ENCODE assay signal across 14 cellular contexts in the genomic region with DNA sequence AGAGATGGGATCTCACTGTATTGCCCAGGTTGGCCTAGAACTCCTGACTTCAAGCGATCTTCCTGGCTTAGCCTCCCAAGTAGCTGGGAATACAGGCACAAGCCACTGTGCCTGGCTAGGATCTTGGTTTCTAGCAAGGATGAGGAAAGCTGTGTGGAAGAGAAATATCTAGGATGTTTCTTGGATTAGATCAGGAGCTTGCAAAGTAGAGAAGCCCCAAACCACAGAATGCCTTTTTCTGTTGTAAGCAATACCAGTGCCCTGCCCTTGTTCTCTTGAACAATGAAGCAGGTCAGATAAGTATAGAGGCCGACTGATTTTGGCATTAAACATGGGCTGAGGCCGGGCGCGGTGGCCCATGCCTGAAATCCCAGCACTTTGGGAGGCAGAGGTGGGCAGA. TPM values are rescaled to one million over a fixed set of nuclear protein-coding genes. Genes with fewer than 3 reads are reported as not detected.
DNase-seq lines count a peak whose midpoint lies in the region; ATAC-seq and TF ChIP-seq lines count a peak whose summit lies in the region.
"Had no signal": no experiment of that assay in that cellular context is flagged by ENCODE, and none has a peak within 500 bp of the region (broad histone marks: within the 10 kb centered on the region; RNA-seq: fewer than 3 reads in every experiment).

No MANE protein-coding gene starts in this region.

- TF ChIP-seq CTCF in AG09309 (IDR thresholded peaks at IDR 0.05; ENCODE audit: control insufficient read depth, insufficient read depth, low read depth, low read length, missing control alignments) (no peak), IMR-90 (conservative IDR thresholded peaks at IDR 0.05; ENCODE audit: low read depth, low read length) (no peak), cardiac fibroblast (IDR thresholded peaks at IDR 0.05; ENCODE audit: low read depth, low read length) (no peak), colonic mucosa (IDR thresholded peaks at IDR 0.05) (no peak)

- H4K91ac ChIP-seq in IMR-90 (ENCODE audit: insufficient read depth, low read depth, low read length) (peak overlapping the region; percentile 20; the same call in 1 of the 2 replicates), mesenchymal stem cell (ENCODE audit: low read length) (no peak overlapping the region)

- intact Hi-C loops in IMR-90 (cut with micrococcal nuclease) (no loop called here), colonic mucosa (cut with DNase I) (no loop called here)

- H3K4me3 ChIP-seq in AG09309 (ENCODE audit: control insufficient read depth, low read depth, low read length) = no peak overlapping the region
- no peak overlapping the region for H3K4me3 ChIP-seq in IMR-90 (ENCODE audit: insufficient read depth, low read depth, low read length)
- H3K4me3 ChIP-seq in cardiac fibroblast (replicated peaks in 1 of 2; ENCODE audit: low read depth in 2 of 2, low read length in 2 of 2) = no peak overlapping the region
- no peak overlapping the region for H3K4me3 ChIP-seq in mesenchymal stem cell (ENCODE audit: insufficient read depth in 1 of 2, low read depth in 1 of 2, low read length in 2 of 2)
- no peak overlapping the region for H3K4me3 ChIP-seq in colonic mucosa
- H3K4me3 ChIP-seq: cardiac muscle cell had no signal

- peak overlapping the region; percentile 47; the same call in 1 of the 2 replicates for H2BK20ac ChIP-seq in IMR-90 (ENCODE audit: low read depth, low read length)

- H3K4me2 ChIP-seq in IMR-90 (ENCODE audit: low read depth, low read length) (no peak overlapping the region), mesenchymal stem cell (ENCODE audit: low read length, poor library complexity, severe bottlenecking) (no peak overlapping the region)

- peak overlapping the region in 1 of 2 experiments; percentile 66; a peak in 2 of 4 replicates for H4K8ac ChIP-seq in IMR-90 (ENCODE audit: low read depth in 2 of 2, low read length in 2 of 2)
- H4K8ac ChIP-seq in mesenchymal stem cell (ENCODE audit: low read length) = no peak overlapping the region

- no peak for TF ChIP-seq RAD21 in IMR-90 (IDR thresholded peaks at IDR 0.05; ENCODE audit: low read length)

- H3K27ac ChIP-seq in IMR-90 (ENCODE audit: insufficient read depth, low read length) = peak overlapping the region; percentile 60; the same call in 1 of the 2 replicates
- H3K27ac ChIP-seq in mesenchymal stem cell (ENCODE audit: low read length, poor library complexity, severe bottlenecking) = peak overlapping the region; percentile 69
- H3K27ac ChIP-seq in colonic mucosa = no peak overlapping the region
- H3K27ac ChIP-seq: cardiac muscle cell had no signal

- dilution Hi-C loops in IMR-90 (cut with HindIII; ENCODE audit: low sequenced_read_pairs, unreplicated experiment) = no loop called here

- no peaks in the 10 kb centered on the region; the same call in 1 of the 2 replicates for H3K9me1 ChIP-seq in IMR-90 (ENCODE audit: insufficient read depth, low read length)

- no CpG with 5 or more reads among the region's 5 CpGs for WGBS in IMR-90 (ENCODE audit: extremely low coverage in 2 of 2, insufficient read length in 1 of 2), 2 experiments
- 78% methylated on average over 5 of the region's 5 CpGs for WGBS in mesenchymal stem cell

- H3K56ac ChIP-seq in IMR-90 (ENCODE audit: extremely low read depth, insufficient read depth, low read length) = no peak overlapping the region

- H3K14ac ChIP-seq in IMR-90 (replicated peaks; ENCODE audit: low read depth, low read length) (no peak overlapping the region), mesenchymal stem cell (ENCODE audit: low read length in 2 of 2) (no peak overlapping the region)

- no peaks in the 10 kb centered on the region for H3K27me3 ChIP-seq in IMR-90 (ENCODE audit: control insufficient read depth, insufficient read depth, low read length)
- H3K27me3 ChIP-seq in mesenchymal stem cell (ENCODE audit: control insufficient read depth in 1 of 2, insufficient read depth in 1 of 2, low read length in 2 of 2) = no peaks in the 10 kb centered on the region
- H3K27me3 ChIP-seq in colonic mucosa = no peaks in the 10 kb centered on the region
- H3K27me3 ChIP-seq: cardiac muscle cell had no signal

- CTCF ChIA-PET in IMR-90 (lab: Yijun Ruan, JAX) = no interaction called here

- H3K4me1 ChIP-seq in IMR-90 (ENCODE audit: control insufficient read depth, insufficient read depth, low read length) (no peaks in the 10 kb centered on the region), mesenchymal stem cell (ENCODE audit: control insufficient read depth, insufficient read depth, low read depth, low read length) (peaks cover 4% of the 10 kb centered on the region), colonic mucosa (no peaks in the 10 kb centered on the region)

- H4K20me1 ChIP-seq in IMR-90 (ENCODE audit: insufficient read depth, low read length) = no peaks in the 10 kb centered on the region

- H3K4ac ChIP-seq in IMR-90 (ENCODE audit: low read depth, low read length) (peak overlapping the region; percentile 41), mesenchymal stem cell (ENCODE audit: low read depth in 1 of 2, low read length in 2 of 2) (no peak overlapping the region)

- TF ChIP-seq POLR2A in IMR-90 (IDR thresholded peaks at IDR 0.05; ENCODE audit: low read depth, low read length) = no peak

- peak; percentile 91 for DNase-seq in AG09309 (ENCODE audit: low read depth)
- DNase-seq in IMR-90 = peak; percentile 93
- peak; percentile 90 to 91 for DNase-seq in cardiac fibroblast (ENCODE audit: low read depth in 2 of 2)
- DNase-seq in mesenchymal stem cell = peak; percentile 86
- DNase-seq in colonic mucosa = no peak
- DNase-seq: activated CD4-positive, alpha-beta T cell treated with anti-CD3 and anti-CD28 coated beads for 1 hour; C1 segment of cervical spinal cord; NCI-H1105 treated with DMSO at 0.1 percent for 48 hours; NCI-H748 treated with DMSO at 0.1 percent for 48 hours had no signal

- H3K9me3 ChIP-seq in IMR-90 (ENCODE audit: control insufficient read depth, insufficient read depth, low read length) = no peaks in the 10 kb centered on the region
- no peaks in the 10 kb centered on the region for H3K9me3 ChIP-seq in mesenchymal stem cell (ENCODE audit: control insufficient read depth, low read length)
- no peaks in the 10 kb centered on the region for H3K9me3 ChIP-seq in colonic mucosa

- H2BK12ac ChIP-seq in mesenchymal stem cell (ENCODE audit: low read length in 2 of 2) = no peak overlapping the region

- H2AFZ ChIP-seq in IMR-90 (replicated peaks; ENCODE audit: low read length, poor library complexity) (peak overlapping the region; percentile 51), mesenchymal stem cell (ENCODE audit: low read depth, low read length) (no peak overlapping the region)

- peak overlapping the region; percentile 52 for H2AK9ac ChIP-seq in IMR-90 (replicated peaks; ENCODE audit: low read depth, low read length, poor library complexity)

- POLR2A ChIA-PET in IMR-90 (lab: Charles Lee; ENCODE audit: unreplicated experiment) = interaction anchor here (0.6 kb wide), 1 partner anchor 30 kb away, joined by 5 read pairs; no protein-coding TSS in a partner anchor

- H3K23ac ChIP-seq in IMR-90 (ENCODE audit: low read depth, low read length) (no peak overlapping the region), mesenchymal stem cell (ENCODE audit: low read length in 2 of 2) (no peak overlapping the region)

- H4K5ac ChIP-seq in IMR-90 (ENCODE audit: low read depth, low read length) = no peak overlapping the region; the same call in 1 of the 2 replicates

- H2BK5ac ChIP-seq in IMR-90 (ENCODE audit: low read depth, low read length, poor library complexity, severe bottlenecking) = peak overlapping the region; percentile 61
- no peak overlapping the region for H2BK5ac ChIP-seq in mesenchymal stem cell (ENCODE audit: low read depth, low read length, poor library complexity, severe bottlenecking)

- H2BK120ac ChIP-seq in IMR-90 (ENCODE audit: low read depth, low read length) (peak overlapping the region; percentile 80), mesenchymal stem cell (ENCODE audit: low read depth, low read length) (no peak overlapping the region)

- H3K9ac ChIP-seq in IMR-90 (ENCODE audit: low read depth, low read length) = no peak overlapping the region
- no peak overlapping the region for H3K9ac ChIP-seq in mesenchymal stem cell (ENCODE audit: low read length)
- H3K9ac ChIP-seq in colonic mucosa (ENCODE audit: low read depth in 2 of 2, low read length in 2 of 2) = no peak overlapping the region

- H3K36me3 ChIP-seq in IMR-90 (ENCODE audit: control insufficient read depth, insufficient read depth, low read length) (peaks cover 2% of the 10 kb centered on the region; the same call in 1 of the 2 replicates), mesenchymal stem cell (ENCODE audit: control insufficient read depth in 1 of 2, insufficient read depth in 2 of 2, low read depth in 1 of 2, low read length in 2 of 2) (peaks cover 0 to 4% of the 10 kb centered on the region in 2 experiments), colonic mucosa (no peaks in the 10 kb centered on the region)
- H3K36me3 ChIP-seq: cardiac muscle cell had no signal

- peak overlapping the region; percentile 76 for H3K18ac ChIP-seq in IMR-90 (ENCODE audit: low read depth, low read length)
- no peak overlapping the region for H3K18ac ChIP-seq in mesenchymal stem cell (ENCODE audit: low read depth in 1 of 2, low read length in 2 of 2)

- no TSS peak for BruUV-seq in IMR-90 (replicated peaks; lab: Mats Ljungman, UMichigan)

- ATAC-seq in IMR-90 (ENCODE audit: low read depth) (peak; percentile 91), GM18498 (IDR thresholded peaks at IDR 0.05; ENCODE audit: unreplicated experiment) (no peak), HG03196 (IDR thresholded peaks at IDR 0.05; ENCODE audit: unreplicated experiment) (no peak), GM19395 (IDR thresholded peaks at IDR 0.05; ENCODE audit: unreplicated experiment) (no peak)
- ATAC-seq: esophagus mucosa had no signal

- H3K79me1 ChIP-seq in IMR-90 (ENCODE audit: low read depth in 1 of 2, low read length in 2 of 2) = no peaks in the 10 kb centered on the region
- no peaks in the 10 kb centered on the region for H3K79me1 ChIP-seq in mesenchymal stem cell (replicated peaks; ENCODE audit: low read length, poor library complexity, severe bottlenecking)

- peak overlapping the region; percentile 36; the same call in 1 of the 3 replicates for H2BK15ac ChIP-seq in IMR-90 (ENCODE audit: low read depth, low read length)
- H2BK15ac ChIP-seq in mesenchymal stem cell (ENCODE audit: low read depth, poor library complexity, severe bottlenecking) = no peak overlapping the region

- in situ Hi-C loops in IMR-90 (cut with MboI; ENCODE audit: low sequenced_read_pairs) = no loop called here

- H2AK5ac ChIP-seq in IMR-90 (ENCODE audit: low read depth, low read length) (peak overlapping the region; percentile 29; the same call in 1 of the 2 replicates), mesenchymal stem cell (ENCODE audit: low read length, severe bottlenecking) (no peak overlapping the region)

RNA-seq across cellular contexts. Expression of a gene that starts 44.3 kb away (rescaled TPM):
- total RNA-seq in IMR-90 (2012; rRNA removed) = 66.9 and 78.7 TPM in 2 replicates
- polyA plus RNA-seq in IMR-90 (2012; rRNA removed) = 8.3 and 10.8 TPM in 2 replicates
- 1.9 and 2.4 TPM in 2 replicates for polyA plus RNA-seq in IMR-90 (2012; cell fraction: cytosol; rRNA removed)
- polyA plus RNA-seq in IMR-90 (2012; cell fraction: nucleus; rRNA removed; ENCODE audit: low replicate concordance) = 3.3 and 21.0 TPM in 2 replicates
- polyA plus RNA-seq in mesenchymal stem cell (2013, experiment 1 of 2) = 19.4 TPM
- 20.0 TPM for polyA plus RNA-seq in mesenchymal stem cell (2013, experiment 2 of 2)
- 10 to 100 TPM; 23.6 to 41.1 TPM for total RNA-seq in colonic mucosa

RNA-seq across cellular contexts. Expression of a gene that starts 45.0 kb away (rescaled TPM):
- 4.5 and 5.8 TPM in 2 replicates for total RNA-seq in IMR-90 (2012; rRNA removed)
- polyA plus RNA-seq in IMR-90 (2012; rRNA removed) = 2.5 and 2.7 TPM in 2 replicates
- polyA plus RNA-seq in IMR-90 (2012; cell fraction: cytosol; rRNA removed) = 0.98 and 1.5 TPM in 2 replicates
- 1.9 and 4.1 TPM in 2 replicates for polyA plus RNA-seq in IMR-90 (2012; cell fraction: nucleus; rRNA removed; ENCODE audit: low replicate concordance)
- 6.7 TPM for polyA plus RNA-seq in mesenchymal stem cell (2013, experiment 1 of 2)
- polyA plus RNA-seq in mesenchymal stem cell (2013, experiment 2 of 2) = 7.0 TPM
- 1 to 10 TPM; 3.3 to 4.9 TPM for total RNA-seq in colonic mucosa
